Comparison of ENCODE assay signal across 15 cellular contexts in genomic region chr10:24858244-24858907, GRCh38.
DNase-seq lines count a peak whose midpoint lies in the region; ATAC-seq and TF ChIP-seq lines count a peak whose summit lies in the region.
"Had no signal": no experiment of that assay in that cellular context is flagged by ENCODE, and none has a peak within 500 bp of the region (broad histone marks: within the 10 kb centered on the region; RNA-seq: fewer than 3 reads in every experiment).

No MANE protein-coding gene starts in this region.

- TF ChIP-seq EP300 in SK-N-SH (IDR thresholded peaks at IDR 0.05; ENCODE audit: borderline replicate concordance in 1 of 2, low read depth in 1 of 2, low read length in 1 of 2), result peak in 1 of 2 experiments; percentile 81; a peak in 2 of 4 replicates

- H3K9ac ChIP-seq in IMR-90 (ENCODE audit: low read depth, low read length) (no peak overlapping the region), SK-N-SH (peak overlapping the region; percentile 6; the same call in 1 of the 2 replicates)
- H3K9ac ChIP-seq: KMS-11 had no signal

- no peak for TF ChIP-seq POLR2A in IMR-90 (IDR thresholded peaks at IDR 0.05; ENCODE audit: low read depth, low read length)

- peak overlapping the region; percentile 81 for H3K4ac ChIP-seq in IMR-90 (ENCODE audit: low read depth, low read length)

- no peaks in the 10 kb centered on the region for H3K79me2 ChIP-seq in SK-N-SH (ENCODE audit: insufficient read depth)

- H4K5ac ChIP-seq in IMR-90 (ENCODE audit: low read depth, low read length), result peak overlapping the region; percentile 32; the same call in 1 of the 2 replicates

- no peak overlapping the region for H3K56ac ChIP-seq in IMR-90 (ENCODE audit: extremely low read depth, insufficient read depth, low read length)

- CTCF ChIA-PET in IMR-90 (lab: Yijun Ruan, JAX), result interaction anchor here (0.8 to 1.1 kb wide), 2 partner anchors 10 to 27 kb away, joined by 3 to 4 read pairs; no protein-coding TSS in a partner anchor
- CTCF ChIA-PET in SK-N-SH (lab: Yijun Ruan, JAX), result no interaction called here
- CTCF ChIA-PET in CD4-positive, alpha-beta T cell (lab: Charles Lee), result interaction anchor here (1.5 kb wide), 1 partner anchor 10 kb away, joined by 3 read pairs; no protein-coding TSS in a partner anchor

- TF ChIP-seq CTCF in AG10803 (conservative IDR thresholded peaks at IDR 0.05; ENCODE audit: low read length) (no peak), IMR-90 (conservative IDR thresholded peaks at IDR 0.05; ENCODE audit: low read depth, low read length) (no peak), SK-N-SH (IDR thresholded peaks at IDR 0.05) (no peak), fibroblast of the aortic adventitia (IDR thresholded peaks at IDR 0.05; ENCODE audit: insufficient read depth, low read length) (no peak)
- TF ChIP-seq CTCF in CD4-positive, alpha-beta T cell (IDR thresholded peaks at IDR 0.05), result no peak

- TF ChIP-seq RAD21 in IMR-90 (IDR thresholded peaks at IDR 0.05; ENCODE audit: low read length) (no peak), SK-N-SH (IDR thresholded peaks at IDR 0.05; ENCODE audit: low read length) (no peak)

- H3K4me3 Mint-ChIP-seq in activated T-helper 17 cell treated with anti-CD3 and anti-CD28 coated beads, Interleukin-2, amount 50 U/mL, for 72 hours, result no peak overlapping the region
- no peak overlapping the region for H3K4me3 Mint-ChIP-seq in CD4-positive, alpha-beta T cell
- H3K4me3 Mint-ChIP-seq: CD4-positive, CD25-positive, alpha-beta regulatory T cell had no signal

- DNase-seq in AG10803 (ENCODE audit: low read depth), result peak; percentile 74
- DNase-seq in IMR-90, result peak; percentile 73
- DNase-seq in SK-N-SH, result no peak
- peak; percentile 93 for DNase-seq in fibroblast of the aortic adventitia (ENCODE audit: low read depth)
- no peak for DNase-seq in CD4-positive, alpha-beta T cell
- DNase-seq: activated CD8-positive, alpha-beta memory T cell treated with anti-CD3 and anti-CD28 coated beads, Interleukin-2, amount 50 U/mL, for 4 hours; CD4-positive, CD25-positive, alpha-beta regulatory T cell; gastrocnemius medialis; lower lobe of right lung; right lobe of liver had no signal

- H3K27me3 ChIP-seq in IMR-90 (ENCODE audit: control insufficient read depth, insufficient read depth, low read length) (no peaks in the 10 kb centered on the region), SK-N-SH (ENCODE audit: insufficient read depth) (no peaks in the 10 kb centered on the region)
- no peaks in the 10 kb centered on the region for H3K27me3 ChIP-seq in CD4-positive, alpha-beta T cell (ENCODE audit: control insufficient read depth, insufficient read depth, low read length)
- H3K27me3 ChIP-seq: ascending aorta, gastrocnemius medialis, right lobe of liver had no signal

- H2BK20ac ChIP-seq in IMR-90 (ENCODE audit: low read depth, low read length), result peak overlapping the region; percentile 75

- H3K4me3 ChIP-seq in AG10803 (ENCODE audit: low read length) (no peak overlapping the region), IMR-90 (ENCODE audit: insufficient read depth, low read depth, low read length) (no peak overlapping the region), SK-N-SH (ENCODE audit: low read depth in 2 of 2, low read length in 1 of 2) (no peak overlapping the region), fibroblast of the aortic adventitia (ENCODE audit: low read depth, low read length) (no peak overlapping the region)
- H3K4me3 ChIP-seq: ascending aorta, gastrocnemius medialis, lower lobe of right lung, right lobe of liver had no signal

- peak overlapping the region; percentile 14; the same call in 1 of the 2 replicates for H3K4me2 ChIP-seq in IMR-90 (ENCODE audit: low read depth, low read length)
- peak overlapping the region; percentile 64 for H3K4me2 ChIP-seq in SK-N-SH
- H3K4me2 ChIP-seq: KMS-11 had no signal

- H3K9me1 ChIP-seq in IMR-90 (ENCODE audit: insufficient read depth, low read length), result peaks cover 7% of the 10 kb centered on the region

- H3K36me3 ChIP-seq in IMR-90 (ENCODE audit: control insufficient read depth, insufficient read depth, low read length), result no peaks in the 10 kb centered on the region
- no peaks in the 10 kb centered on the region for H3K36me3 ChIP-seq in SK-N-SH (replicated peaks in 1 of 2; ENCODE audit: control insufficient read depth in 1 of 2, insufficient read depth in 2 of 2, low read length in 1 of 2)
- H3K36me3 ChIP-seq: ascending aorta, gastrocnemius medialis, lower lobe of right lung, right lobe of liver had no signal

- H2AK5ac ChIP-seq in IMR-90 (ENCODE audit: low read depth, low read length), result peak overlapping the region; percentile 75

- H3F3A ChIP-seq in SK-N-SH (replicated peaks; ENCODE audit: insufficient read depth), result peaks cover 15% of the 10 kb centered on the region

- in situ Hi-C loops in IMR-90 (cut with MboI; ENCODE audit: low sequenced_read_pairs), result no loop called here

- no peaks in the 10 kb centered on the region for H3K79me1 ChIP-seq in IMR-90 (ENCODE audit: low read depth in 1 of 2, low read length in 2 of 2)

- H4K20me1 ChIP-seq in IMR-90 (ENCODE audit: insufficient read depth, low read length) (no peaks in the 10 kb centered on the region), SK-N-SH (ENCODE audit: insufficient read depth) (no peaks in the 10 kb centered on the region)

- POLR2A ChIA-PET in IMR-90 (lab: Charles Lee; ENCODE audit: unreplicated experiment) (no interaction called here), SK-N-SH (lab: Yijun Ruan, JAX) (no interaction called here)
- POLR2A ChIA-PET in CD4-positive, alpha-beta T cell (lab: Charles Lee), result no interaction called here

- intact Hi-C loops in IMR-90 (cut with micrococcal nuclease), result no loop called here
- intact Hi-C loops in CD4-positive, alpha-beta T cell (cut with DNase I, micrococcal nuclease), result no loop called here

- H2AK9ac ChIP-seq in IMR-90 (replicated peaks; ENCODE audit: low read depth, low read length, poor library complexity), result peak overlapping the region; percentile 48

- peak overlapping the region; percentile 31; the same call in 1 of the 2 replicates for H4K91ac ChIP-seq in IMR-90 (ENCODE audit: insufficient read depth, low read depth, low read length)

- no TSS peak for BruUV-seq in IMR-90 (replicated peaks; lab: Mats Ljungman, UMichigan)

- H3K4me1 ChIP-seq in IMR-90 (ENCODE audit: control insufficient read depth, insufficient read depth, low read length) (peaks cover 7% of the 10 kb centered on the region), SK-N-SH (ENCODE audit: control insufficient read depth in 1 of 2, insufficient read depth in 2 of 2, low read depth in 1 of 2, low read length in 1 of 2) (peaks cover 0 to 18% of the 10 kb centered on the region in 2 experiments; a peak in 1 of 4 replicates)
- H3K4me1 ChIP-seq: ascending aorta, gastrocnemius medialis, lower lobe of right lung, right lobe of liver had no signal

- 0 out of 3 replicates have a peak overlapping the region, but pooled peaks have one; percentile 45 for H2BK15ac ChIP-seq in IMR-90 (ENCODE audit: low read depth, low read length)

- dilution Hi-C loops in IMR-90 (cut with HindIII; ENCODE audit: low sequenced_read_pairs, unreplicated experiment), result no loop called here

- peak overlapping the region; percentile 81 for H3K18ac ChIP-seq in IMR-90 (ENCODE audit: low read depth, low read length)

- H3K27ac Mint-ChIP-seq in activated T-helper 17 cell treated with anti-CD3 and anti-CD28 coated beads, Interleukin-2, amount 50 U/mL, for 72 hours, result no peak overlapping the region
- no peak overlapping the region for H3K27ac Mint-ChIP-seq in CD4-positive, alpha-beta T cell
- H3K27ac Mint-ChIP-seq: CD4-positive, CD25-positive, alpha-beta regulatory T cell had no signal

- H3K9me3 Mint-ChIP-seq in activated T-helper 17 cell treated with anti-CD3 and anti-CD28 coated beads, Interleukin-2, amount 50 U/mL, for 72 hours, result peaks cover 2% of the 10 kb centered on the region
- peaks cover 2% of the 10 kb centered on the region for H3K9me3 Mint-ChIP-seq in CD4-positive, alpha-beta T cell
- H3K9me3 Mint-ChIP-seq: CD4-positive, CD25-positive, alpha-beta regulatory T cell had no signal

- H3K23ac ChIP-seq in IMR-90 (ENCODE audit: low read depth, low read length), result peak overlapping the region; percentile 52; the same call in 1 of the 2 replicates

- no peaks in the 10 kb centered on the region for H3K4me1 Mint-ChIP-seq in activated T-helper 17 cell treated with anti-CD3 and anti-CD28 coated beads, Interleukin-2, amount 50 U/mL, for 72 hours
- no peaks in the 10 kb centered on the region for H3K4me1 Mint-ChIP-seq in CD4-positive, alpha-beta T cell (ENCODE audit: low read depth)

- peak overlapping the region; percentile 70 for H3K14ac ChIP-seq in IMR-90 (replicated peaks; ENCODE audit: low read depth, low read length)

- peak overlapping the region; percentile 52 for H2BK5ac ChIP-seq in IMR-90 (ENCODE audit: low read depth, low read length, poor library complexity, severe bottlenecking)

- H2AFZ ChIP-seq in IMR-90 (replicated peaks; ENCODE audit: low read length, poor library complexity) (peak overlapping the region; percentile 60), SK-N-SH (ENCODE audit: low read depth) (peak overlapping the region; percentile 44)

- ATAC-seq in IMR-90 (ENCODE audit: low read depth) (peak; percentile 44), HG02642 (IDR thresholded peaks at IDR 0.05; ENCODE audit: poor library complexity, unreplicated experiment) (no peak), HG02970 (IDR thresholded peaks at IDR 0.05; ENCODE audit: low FRiP score, unreplicated experiment) (no peak)
- ATAC-seq in activated T-helper 17 cell treated with anti-CD3 and anti-CD28 coated beads, Interleukin-2, amount 50 U/mL, for 72 hours (replicated peaks), result no peak
- ATAC-seq in CD4-positive, alpha-beta T cell (ENCODE audit: poor library complexity), result no peak
- ATAC-seq: gastrocnemius medialis, lower lobe of right lung, right lobe of liver had no signal

- 82% methylated on average over 2 of the region's 6 CpGs; no CpG with 5 or more reads in 1 of the 2 experiments for WGBS in IMR-90 (ENCODE audit: extremely low coverage in 2 of 2, insufficient read length in 1 of 2), 2 experiments
- WGBS in SK-N-SH (ENCODE audit: low lambda C conversion rate), result 47% methylated on average over 6 of the region's 6 CpGs

- peak overlapping the region; percentile 74 for H2BK120ac ChIP-seq in IMR-90 (ENCODE audit: low read depth, low read length)

- peaks cover 1% of the 10 kb centered on the region for H3K27me3 Mint-ChIP-seq in activated T-helper 17 cell treated with anti-CD3 and anti-CD28 coated beads, Interleukin-2, amount 50 U/mL, for 72 hours
- no peaks in the 10 kb centered on the region for H3K27me3 Mint-ChIP-seq in CD4-positive, alpha-beta T cell

- H3K9me3 ChIP-seq in IMR-90 (ENCODE audit: control insufficient read depth, insufficient read depth, low read length) (no peaks in the 10 kb centered on the region), SK-N-SH (no peaks in the 10 kb centered on the region)
- no peaks in the 10 kb centered on the region for H3K9me3 ChIP-seq in CD4-positive, alpha-beta T cell (ENCODE audit: control insufficient read depth, low read length)
- H3K9me3 ChIP-seq: gastrocnemius medialis, lower lobe of right lung, right lobe of liver had no signal

- no peaks in the 10 kb centered on the region for H3K9me2 ChIP-seq in SK-N-SH

- H4K8ac ChIP-seq in IMR-90 (ENCODE audit: low read depth in 2 of 2, low read length in 2 of 2), result peak overlapping the region; percentile 9 to 71; a peak in 2 of 4 replicates

- H3K36me3 Mint-ChIP-seq in activated T-helper 17 cell treated with anti-CD3 and anti-CD28 coated beads, Interleukin-2, amount 50 U/mL, for 72 hours (ENCODE audit: low read depth), result no peaks in the 10 kb centered on the region
- no peaks in the 10 kb centered on the region for H3K36me3 Mint-ChIP-seq in CD4-positive, alpha-beta T cell (ENCODE audit: low read depth)
- H3K36me3 Mint-ChIP-seq: CD4-positive, CD25-positive, alpha-beta regulatory T cell had no signal

- H3K27ac ChIP-seq in IMR-90 (ENCODE audit: insufficient read depth, low read length) (peak overlapping the region; percentile 20; the same call in 1 of the 2 replicates), SK-N-SH (ENCODE audit: low read depth in 2 of 2, low read length in 1 of 2) (peak overlapping the region in 1 of 2 experiments; percentile 74; a peak in 3 of 4 replicates)
- H3K27ac ChIP-seq in CD4-positive, alpha-beta T cell (ENCODE audit: low read depth, low read length), result no peak overlapping the region
- H3K27ac ChIP-seq: ascending aorta, gastrocnemius medialis, KMS-11, lower lobe of right lung, right lobe of liver had no signal

Comparison
In these comparisons a context has a peak if more than half of its experiments do, and no peak if none do; other contexts are left out.
1. DNase-seq: peak in AG10803 (single experiment), IMR-90 (single experiment) and fibroblast of the aortic adventitia (single experiment); none in SK-N-SH (single experiment) and CD4-positive, alpha-beta T cell (0 of 10).